In genomic region chr12:92860521-92860920, GRCh38 we compare ENCODE assay signal across 11 cellular contexts.
DNase-seq lines count a peak whose midpoint lies in the region; ATAC-seq and TF ChIP-seq lines count a peak whose summit lies in the region.
"Had no signal": no experiment of that assay in that cellular context is flagged by ENCODE, and none has a peak within 500 bp of the region (broad histone marks: within the 10 kb centered on the region; RNA-seq: fewer than 3 reads in every experiment).

No MANE protein-coding gene starts in this region.

- no peaks in the 10 kb centered on the region for H3K27me3 Mint-ChIP-seq in activated T-helper 2 cell treated with anti-CD3 and anti-CD28 coated beads, Interferon-gamma antibody, Interleukin-2, Interleukin-4, amounts not matched to agents 10 μg/mL and 5 μg/mL and 100 μg/mL, durations not matched to agents 14 hours and 24 hours and 36 hours (ENCODE audit: low read depth)
- H3K27me3 Mint-ChIP-seq in progenitor cell of endocrine pancreas (no peaks in the 10 kb centered on the region), osteocyte (ENCODE audit: unreplicated experiment) (no peaks in the 10 kb centered on the region)

- H3K4me3 ChIP-seq in A673 (ENCODE audit: low read depth, low read length, poor library complexity, severe bottlenecking) (no peak overlapping the region), body of pancreas (no peak overlapping the region)
- H3K4me3 ChIP-seq: BLaER1 treated with 17β-estradiol and CSF1 and Interleukin-3, amounts not matched to agents 10 nM and 100 nM had no signal

- intact Hi-C loops in A673 (cut with micrococcal nuclease; ENCODE audit: unreplicated experiment) = no loop called here
- intact Hi-C loops in activated T-helper 2 cell treated with anti-CD3 and anti-CD28 coated beads, Interferon-gamma antibody, Interleukin-2, Interleukin-4, amounts not matched to agents 10 μg/mL and 5 μg/mL and 100 μg/mL, durations not matched to agents 14 hours and 24 hours and 36 hours (cut with micrococcal nuclease) = no loop called here
- intact Hi-C loops in body of pancreas (cut with DNase I) = no loop called here

- no peak for ATAC-seq in body of pancreas

- H3K9me3 ChIP-seq in A673 (ENCODE audit: low read depth, low read length, poor library complexity, severe bottlenecking) = no peaks in the 10 kb centered on the region
- H3K9me3 ChIP-seq in body of pancreas = peaks cover 0 to 4% (median 0%) of the 10 kb centered on the region in 3 donors

- peaks cover 14% of the 10 kb centered on the region for H3K4me1 ChIP-seq in A673 (ENCODE audit: insufficient read depth, low read length, poor library complexity, severe bottlenecking)
- no peaks in the 10 kb centered on the region for H3K4me1 ChIP-seq in body of pancreas

- H3K4me3 Mint-ChIP-seq in activated T-helper 2 cell treated with anti-CD3 and anti-CD28 coated beads, Interferon-gamma antibody, Interleukin-2, Interleukin-4, amounts not matched to agents 10 μg/mL and 5 μg/mL and 100 μg/mL, durations not matched to agents 14 hours and 24 hours and 36 hours (ENCODE audit: low read depth) = no peak overlapping the region
- H3K4me3 Mint-ChIP-seq in progenitor cell of endocrine pancreas (ENCODE audit: low read depth) (no peak overlapping the region), osteocyte (ENCODE audit: unreplicated experiment) (no peak overlapping the region)

- TF ChIP-seq CTCF in A673 (conservative IDR thresholded peaks at IDR 0.05; ENCODE audit: low read depth, low read length) (no peak), progenitor cell of endocrine pancreas (IDR thresholded peaks at IDR 0.05; ENCODE audit: unreplicated experiment) (no peak), osteocyte (IDR thresholded peaks at IDR 0.05) (no peak), body of pancreas (IDR thresholded peaks at IDR 0.05) (no peak)

- no peaks in the 10 kb centered on the region for H3K9me3 Mint-ChIP-seq in activated T-helper 2 cell treated with anti-CD3 and anti-CD28 coated beads, Interferon-gamma antibody, Interleukin-2, Interleukin-4, amounts not matched to agents 10 μg/mL and 5 μg/mL and 100 μg/mL, durations not matched to agents 14 hours and 24 hours and 36 hours
- H3K9me3 Mint-ChIP-seq in progenitor cell of endocrine pancreas (ENCODE audit: low read depth) (peaks cover 4% of the 10 kb centered on the region), osteocyte (ENCODE audit: unreplicated experiment) (peaks cover 6% of the 10 kb centered on the region)

- peak overlapping the region; percentile 42 for H3K27ac Mint-ChIP-seq in activated T-helper 2 cell treated with anti-CD3 and anti-CD28 coated beads, Interferon-gamma antibody, Interleukin-2, Interleukin-4, amounts not matched to agents 10 μg/mL and 5 μg/mL and 100 μg/mL, durations not matched to agents 14 hours and 24 hours and 36 hours
- H3K27ac Mint-ChIP-seq in progenitor cell of endocrine pancreas = peak overlapping the region; percentile 42
- no peak overlapping the region for H3K27ac Mint-ChIP-seq in osteocyte (ENCODE audit: unreplicated experiment)

- BruUV-seq in A673 (replicated peaks; lab: Mats Ljungman, UMichigan) = no TSS peak

- peaks cover 55% of the 10 kb centered on the region for H3K36me3 Mint-ChIP-seq in activated T-helper 2 cell treated with anti-CD3 and anti-CD28 coated beads, Interferon-gamma antibody, Interleukin-2, Interleukin-4, amounts not matched to agents 10 μg/mL and 5 μg/mL and 100 μg/mL, durations not matched to agents 14 hours and 24 hours and 36 hours (ENCODE audit: low read depth)
- H3K36me3 Mint-ChIP-seq in progenitor cell of endocrine pancreas (ENCODE audit: insufficient read depth) = peaks cover 20% of the 10 kb centered on the region
- peaks cover 51% of the 10 kb centered on the region for H3K36me3 Mint-ChIP-seq in osteocyte (ENCODE audit: unreplicated experiment)

- H3K36me3 ChIP-seq in A673 (ENCODE audit: insufficient read depth, low read length, poor library complexity, severe bottlenecking) = peaks cover 9% of the 10 kb centered on the region
- H3K36me3 ChIP-seq in body of pancreas (replicated peaks in 1 of 2; ENCODE audit: insufficient read depth in 1 of 2, low read depth in 2 of 2) = peaks cover 0 to 3% of the 10 kb centered on the region in 2 donors

- peak overlapping the region; percentile 35 for H3K27ac ChIP-seq in A673 (ENCODE audit: low read depth, low read length, poor library complexity, severe bottlenecking)
- no peak overlapping the region for H3K27ac ChIP-seq in body of pancreas
- H3K27ac ChIP-seq: BLaER1 treated with 17β-estradiol and CSF1 and Interleukin-3, amounts not matched to agents 10 nM and 100 nM; RWPE1 had no signal

- DNase-seq in A673 (ENCODE audit: low spot score) = no peak
- DNase-seq in AG08396 (ENCODE audit: low spot score) = peak; percentile 32
- DNase-seq in activated T-helper 2 cell treated with anti-CD3 and anti-CD28 coated beads, Interferon-gamma antibody, Interleukin-2, Interleukin-4, amounts not matched to agents 10 μg/mL and 5 μg/mL and 100 μg/mL, durations not matched to agents 14 hours and 24 hours and 36 hours (ENCODE audit: low spot score) = no peak
- no peak for DNase-seq in progenitor cell of endocrine pancreas (ENCODE audit: low spot score, unreplicated experiment)
- DNase-seq in osteocyte (ENCODE audit: extremely low spot score, unreplicated experiment) = no peak
- no peak for DNase-seq in NCI-H1105 treated with DMSO at 0.1 percent for 48 hours (lab: John Stamatoyannopoulos, UW)
- no peak for DNase-seq in body of pancreas
- DNase-seq: KG1, NCI-H1048 had no signal

- peaks cover 7% of the 10 kb centered on the region for H3K4me1 Mint-ChIP-seq in activated T-helper 2 cell treated with anti-CD3 and anti-CD28 coated beads, Interferon-gamma antibody, Interleukin-2, Interleukin-4, amounts not matched to agents 10 μg/mL and 5 μg/mL and 100 μg/mL, durations not matched to agents 14 hours and 24 hours and 36 hours (ENCODE audit: low read depth)
- peaks cover 2% of the 10 kb centered on the region for H3K4me1 Mint-ChIP-seq in progenitor cell of endocrine pancreas (ENCODE audit: low read depth)
- no peaks in the 10 kb centered on the region for H3K4me1 Mint-ChIP-seq in osteocyte (ENCODE audit: unreplicated experiment)

- POLR2A ChIA-PET in A673 (lab: Charles Lee; ENCODE audit: low non-redundant PET) = no interaction called here

- H3K27me3 ChIP-seq in A673 (replicated peaks; ENCODE audit: insufficient read depth, low read depth, low read length, poor library complexity) = no peaks in the 10 kb centered on the region
- H3K27me3 ChIP-seq in body of pancreas = no peaks in the 10 kb centered on the region
- H3K27me3 ChIP-seq: BLaER1 treated with 17β-estradiol and CSF1 and Interleukin-3, amounts not matched to agents 10 nM and 100 nM had no signal

- TF ChIP-seq POLR2A in body of pancreas (IDR thresholded peaks at IDR 0.05) = no peak

- CTCF ChIA-PET in A673 (lab: Charles Lee) = interaction anchor here (0.6 kb wide), 2 partner anchors 208 to 424 kb away, joined by 3 to 7 read pairs; no protein-coding TSS in a partner anchor
